16 cellular contexts compared by ENCODE assay signal in genomic region chr7:124940306-124940705, GRCh38. TPM values are rescaled to one million over a fixed set of nuclear protein-coding genes. Genes with fewer than 3 reads are reported as not detected.
DNase-seq lines count a peak whose midpoint lies in the region; ATAC-seq and TF ChIP-seq lines count a peak whose summit lies in the region.
"Had no signal": no experiment of that assay in that cellular context is flagged by ENCODE, and none has a peak within 500 bp of the region (broad histone marks: within the 10 kb centered on the region; RNA-seq: fewer than 3 reads in every experiment).

No MANE protein-coding gene starts in this region.

- H3K4me3 Mint-ChIP-seq in HFFc6 = peak overlapping the region; percentile 29; the same call in 1 of the 2 replicates
- H3K4me3 Mint-ChIP-seq: CD4-positive, alpha-beta T cell had no signal

- H3K36me3 ChIP-seq in PC-9 (ENCODE audit: low read depth) (no peaks in the 10 kb centered on the region), thoracic aorta (no peaks in the 10 kb centered on the region)
- H3K36me3 ChIP-seq: BE2C had no signal

- CTCF ChIA-PET in PC-9 (lab: Charles Lee) = no interaction called here

- no peaks in the 10 kb centered on the region; the same call in 1 of the 2 replicates for H3K27me3 Mint-ChIP-seq in HFFc6 (ENCODE audit: insufficient read depth)
- H3K27me3 Mint-ChIP-seq: CD4-positive, alpha-beta T cell had no signal

- no peaks in the 10 kb centered on the region for H3K36me3 Mint-ChIP-seq in HFFc6 (ENCODE audit: low read depth)

- H3K9me3 ChIP-seq in PC-9 (ENCODE audit: insufficient read depth, low read depth) (no peaks in the 10 kb centered on the region), thoracic aorta (no peaks in the 10 kb centered on the region)
- H3K9me3 ChIP-seq: BE2C had no signal

- no peaks in the 10 kb centered on the region for H3K9me2 ChIP-seq in PC-9 (ENCODE audit: insufficient read depth)

- no peak overlapping the region for H3K27ac Mint-ChIP-seq in HFFc6
- H3K27ac Mint-ChIP-seq: CD4-positive, alpha-beta T cell had no signal

- no peaks in the 10 kb centered on the region for H3F3A ChIP-seq in PC-9 (ENCODE audit: insufficient read depth, low read depth)

- intact Hi-C loops in PC-9 (cut with micrococcal nuclease; ENCODE audit: unreplicated experiment) = no loop called here

- no peak for DNase-seq in HFFc6
- DNase-seq in PC-9 = no peak
- DNase-seq in fibroblast of peridontal ligament (ENCODE audit: extremely low read depth) = peak; percentile 47
- no peak for DNase-seq in thoracic aorta (ENCODE audit: low spot score)
- no peak for DNase-seq in HK-2 (ENCODE audit: unreplicated experiment)
- DNase-seq in activated CD4-positive, alpha-beta T cell treated with anti-CD3 and anti-CD28 coated beads, Interleukin-2, amount 50 U/mL, for 1 hour = no peak
- no peak for DNase-seq in NCI-H510A (lab: John Stamatoyannopoulos, UW)
- DNase-seq: BE2C; CD4-positive, alpha-beta T cell; NCI-H1436; NCI-H2029; NCI-H2171; NCI-H446; NCI-H748 treated with DMSO at 0.1 percent for 48 hours had no signal

- H3K9me3 Mint-ChIP-seq in HFFc6 = no peaks in the 10 kb centered on the region
- H3K9me3 Mint-ChIP-seq: CD4-positive, alpha-beta T cell had no signal

- H3K27me3 ChIP-seq in PC-9 (ENCODE audit: insufficient read depth, low read depth) (no peaks in the 10 kb centered on the region), thoracic aorta (replicated peaks; ENCODE audit: insufficient read depth) (no peaks in the 10 kb centered on the region)
- H3K27me3 ChIP-seq: BE2C had no signal

- H3K4me1 ChIP-seq in PC-9 (replicated peaks; ENCODE audit: insufficient read depth) (no peaks in the 10 kb centered on the region), thoracic aorta (ENCODE audit: control insufficient read depth in 1 of 2, low read depth in 2 of 2) (no peaks in the 10 kb centered on the region)
- H3K4me1 ChIP-seq: BE2C had no signal

- POLR2A ChIA-PET in PC-9 (lab: Charles Lee; ENCODE audit: unreplicated experiment) = no interaction called here

- no peaks in the 10 kb centered on the region for H3K79me2 ChIP-seq in PC-9 (ENCODE audit: low read depth)

- H2AFZ ChIP-seq in PC-9 = 0 out of 2 replicates have a peak overlapping the region, but pooled peaks have one; percentile 43

- H3K4me2 ChIP-seq in PC-9 = no peak overlapping the region

- H3K4me1 Mint-ChIP-seq in HFFc6 (ENCODE audit: low read depth) = no peaks in the 10 kb centered on the region; the same call in 1 of the 2 replicates

- BruUV-seq in PC-9 (replicated peaks; lab: Mats Ljungman, UMichigan) = no TSS peak

- ATAC-seq in thoracic aorta (ENCODE audit: insufficient number of reproducible peaks, low FRiP score, low read depth) = no peak
- ATAC-seq: Panc1 had no signal

- no peak overlapping the region for H3K27ac ChIP-seq in PC-9
- H3K27ac ChIP-seq in thoracic aorta = no peak overlapping the region
- H3K27ac ChIP-seq: HL-60 had no signal

- TF ChIP-seq CTCF in HFFc6 (IDR thresholded peaks at IDR 0.05) = no peak
- TF ChIP-seq CTCF in PC-9 (conservative IDR thresholded peaks at IDR 0.05) = no peak
- TF ChIP-seq CTCF in thoracic aorta (IDR thresholded peaks at IDR 0.05) = no peak

- no peaks in the 10 kb centered on the region; the same call in 1 of the 2 replicates for H4K20me1 ChIP-seq in PC-9 (ENCODE audit: insufficient read depth)

- no peak overlapping the region for H3K4me3 ChIP-seq in PC-9
- H3K4me3 ChIP-seq in thoracic aorta = peak overlapping the region; percentile 3

RNA-seq across cellular contexts. Expression of gene POT1, which starts 10.7 kb away (rescaled TPM):
- 10 to 100 TPM; 10.8 to 16.0 (median 13.4) TPM for total RNA-seq in HFFc6 (2021; fragmentation: NEBNext Ultra II Directional; extraction: Animal tissue kit (Norgen Biotek cat#: 25700))
- total RNA-seq in PC-9 (2021) (42.7 and 46.9 TPM in 2 replicates), thoracic aorta (10 to 100 TPM; 18.9 to 23.4 TPM)
